ENCODE assay signal across 8 cellular contexts in the genomic region with DNA sequence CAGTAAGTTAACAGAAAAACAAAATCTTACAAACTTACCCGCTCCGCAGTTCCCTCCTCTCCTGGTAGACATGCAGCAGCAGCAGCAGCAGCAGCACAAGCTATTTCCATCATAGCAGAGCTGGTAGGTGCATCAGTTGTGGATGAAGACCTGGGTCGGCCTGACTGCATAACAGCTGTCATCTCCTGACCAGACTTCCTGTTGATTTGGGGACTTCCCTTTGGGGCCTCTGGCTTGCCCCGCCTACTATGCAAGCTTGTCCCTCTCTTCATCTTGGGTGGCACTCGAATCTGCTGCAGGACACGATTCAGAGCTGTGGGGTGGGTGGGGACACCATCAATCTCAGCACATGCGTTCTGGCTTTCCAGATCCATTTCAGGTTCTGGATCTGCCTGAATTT.
A peak's percentile ranks its signal among the peaks of the same experiment; 100 is the strongest.
DNase-seq lines count a peak whose midpoint lies in the region; ATAC-seq and TF ChIP-seq lines count a peak whose summit lies in the region.

No MANE protein-coding gene starts in this region.

- no peaks in the 10 kb centered on the region for H3K27me3 Mint-ChIP-seq in activated CD8-positive, alpha-beta memory T cell treated with anti-CD3 and anti-CD28 coated beads, Interleukin-2, amount 10 ng/mL, durations not matched to agents 7 days and 5 days
- H3K27me3 Mint-ChIP-seq in WTC11 (ENCODE audit: low read depth), result no peaks in the 10 kb centered on the region

- peak overlapping the region; percentile 47 for H3K27ac Mint-ChIP-seq in activated CD8-positive, alpha-beta memory T cell treated with anti-CD3 and anti-CD28 coated beads, Interleukin-2, amount 10 ng/mL, durations not matched to agents 7 days and 5 days
- H3K27ac Mint-ChIP-seq in WTC11, result peak overlapping the region; percentile 78; the same call in 1 of the 2 replicates

- no peaks in the 10 kb centered on the region for H3K36me3 Mint-ChIP-seq in activated CD8-positive, alpha-beta memory T cell treated with anti-CD3 and anti-CD28 coated beads, Interleukin-2, amount 10 ng/mL, durations not matched to agents 7 days and 5 days
- no peaks in the 10 kb centered on the region for H3K36me3 Mint-ChIP-seq in WTC11

- POLR2A ChIA-PET in WTC11 (lab: Charles Lee), result no interaction called here

- CTCF ChIA-PET in activated CD8-positive, alpha-beta memory T cell treated with anti-CD3 and anti-CD28 coated beads, Interleukin-2, amount 10 ng/mL, durations not matched to agents 7 days and 5 days (lab: Charles Lee), result interaction anchor here (0.8 to 1.4 kb wide), 4 partner anchors 196 to 857 kb away, joined by 3 to 7 read pairs (median 3); no protein-coding TSS in a partner anchor
- CTCF ChIA-PET in WTC11 (lab: Charles Lee), result interaction anchor here (0.9 to 1.5 kb wide), 3 partner anchors 200 to 444 kb away, joined by 3 to 8 read pairs (median 8); no protein-coding TSS in a partner anchor

- peak; percentile 89 for ATAC-seq in activated CD8-positive, alpha-beta memory T cell treated with anti-CD3 and anti-CD28 coated beads, Interleukin-2, amount 10 ng/mL, durations not matched to agents 7 days and 5 days
- ATAC-seq in HG03095 (IDR thresholded peaks at IDR 0.05; ENCODE audit: unreplicated experiment), result peak; percentile 79
- no peak; the same call in 1 of the 2 replicates for ATAC-seq in WTC11

- H3K4me1 Mint-ChIP-seq in activated CD8-positive, alpha-beta memory T cell treated with anti-CD3 and anti-CD28 coated beads, Interleukin-2, amount 10 ng/mL, durations not matched to agents 7 days and 5 days, result peaks cover 18% of the 10 kb centered on the region
- peaks cover 11% of the 10 kb centered on the region for H3K4me1 Mint-ChIP-seq in WTC11

- no peaks in the 10 kb centered on the region for H3K9me3 Mint-ChIP-seq in activated CD8-positive, alpha-beta memory T cell treated with anti-CD3 and anti-CD28 coated beads, Interleukin-2, amount 10 ng/mL, durations not matched to agents 7 days and 5 days (ENCODE audit: low read depth)
- H3K9me3 Mint-ChIP-seq in WTC11, result no peaks in the 10 kb centered on the region

- TF ChIP-seq CTCF in WTC11 (IDR thresholded peaks at IDR 0.05), result no peak

- no peak overlapping the region for H3K4me3 Mint-ChIP-seq in activated CD8-positive, alpha-beta memory T cell treated with anti-CD3 and anti-CD28 coated beads, Interleukin-2, amount 10 ng/mL, durations not matched to agents 7 days and 5 days
- no peak overlapping the region for H3K4me3 Mint-ChIP-seq in WTC11

- peak; percentile 75 for DNase-seq in activated CD8-positive, alpha-beta memory T cell treated with anti-CD3 and anti-CD28 coated beads, Interleukin-2, amount 10 ng/mL, durations not matched to agents 7 days and 5 days
- no peak for DNase-seq in activated CD8-positive, alpha-beta memory T cell treated with anti-CD3 and anti-CD28 coated beads, Interleukin-2, amount 50 U/mL, for 48 hours
- DNase-seq in WTC11 (ENCODE audit: low spot score) (no peak), NK-92 (lab: John Stamatoyannopoulos, UW; ENCODE audit: unreplicated experiment) (no peak), NCI-H1048 (lab: John Stamatoyannopoulos, UW) (no peak), GF-D8 (lab: John Stamatoyannopoulos, UW) (no peak)
- peak; percentile 4 to 21 for DNase-seq in stimulated activated CD8-positive, alpha-beta memory T cell treated with anti-CD3 and anti-CD28 coated beads, Interleukin-2, amount 100 ng/mL, for 48 hours (ENCODE audit: low read depth in 2 of 2)

TF ChIP-seq in WTC11, 78 proteins besides CTCF, POLR2A, EP300 and RAD21 (continues in another document):
- TF ChIP-seq ATF2 (CRISPR knock-in tag; IDR thresholded peaks at IDR 0.05; ENCODE audit: borderline replicate concordance, low read depth), result no peak
- no peak for TF ChIP-seq ERG (CRISPR knock-in tag; IDR thresholded peaks at IDR 0.05)
- TF ChIP-seq, protein P1, sequence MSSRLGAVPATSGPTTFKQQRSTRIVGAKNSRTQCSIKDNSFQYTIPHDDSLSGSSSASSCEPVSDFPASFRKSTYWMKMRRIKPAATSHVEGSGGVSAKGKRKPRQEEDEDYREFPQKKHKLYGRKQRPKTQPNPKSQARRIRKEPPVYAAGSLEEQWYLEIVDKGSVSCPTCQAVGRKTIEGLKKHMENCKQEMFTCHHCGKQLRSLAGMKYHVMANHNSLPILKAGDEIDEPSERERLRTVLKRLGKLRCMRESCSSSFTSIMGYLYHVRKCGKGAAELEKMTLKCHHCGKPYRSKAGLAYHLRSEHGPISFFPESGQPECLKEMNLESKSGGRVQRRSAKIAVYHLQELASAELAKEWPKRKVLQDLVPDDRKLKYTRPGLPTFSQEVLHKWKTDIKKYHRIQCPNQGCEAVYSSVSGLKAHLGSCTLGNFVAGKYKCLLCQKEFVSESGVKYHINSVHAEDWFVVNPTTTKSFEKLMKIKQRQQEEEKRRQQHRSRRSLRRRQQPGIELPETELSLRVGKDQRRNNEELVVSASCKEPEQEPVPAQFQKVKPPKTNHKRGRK (CRISPR knock-in tag; IDR thresholded peaks at IDR 0.05; ENCODE audit: borderline replicate concordance), result no peak
- TF ChIP-seq, protein P2, sequence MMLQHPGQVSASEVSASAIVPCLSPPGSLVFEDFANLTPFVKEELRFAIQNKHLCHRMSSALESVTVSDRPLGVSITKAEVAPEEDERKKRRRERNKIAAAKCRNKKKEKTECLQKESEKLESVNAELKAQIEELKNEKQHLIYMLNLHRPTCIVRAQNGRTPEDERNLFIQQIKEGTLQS (CRISPR knock-in tag; conservative IDR thresholded peaks at IDR 0.05), result no peak
- no peak for TF ChIP-seq NR2C2 (CRISPR knock-in tag; IDR thresholded peaks at IDR 0.05)
- TF ChIP-seq KAT7 (CRISPR knock-in tag; IDR thresholded peaks at IDR 0.05; ENCODE audit: borderline replicate concordance), result no peak
- TF ChIP-seq, protein P3, sequence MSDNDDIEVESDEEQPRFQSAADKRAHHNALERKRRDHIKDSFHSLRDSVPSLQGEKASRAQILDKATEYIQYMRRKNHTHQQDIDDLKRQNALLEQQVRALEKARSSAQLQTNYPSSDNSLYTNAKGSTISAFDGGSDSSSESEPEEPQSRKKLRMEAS (CRISPR knock-in tag; IDR thresholded peaks at IDR 0.05), result no peak
- TF ChIP-seq ZNF219 (CRISPR knock-in tag; IDR thresholded peaks at IDR 0.05; ENCODE audit: borderline replicate concordance), result no peak
- TF ChIP-seq ATF1 (CRISPR knock-in tag; IDR thresholded peaks at IDR 0.05), result no peak
- TF ChIP-seq PRDM15 (CRISPR knock-in tag; IDR thresholded peaks at IDR 0.05), result no peak
- no peak for TF ChIP-seq NR1H2 (CRISPR knock-in tag; IDR thresholded peaks at IDR 0.05)
- no peak for TF ChIP-seq SMAD3 (CRISPR knock-in tag; IDR thresholded peaks at IDR 0.05; ENCODE audit: borderline replicate concordance)
- no peak for TF ChIP-seq CBFB (CRISPR knock-in tag; IDR thresholded peaks at IDR 0.05; ENCODE audit: low read depth)
- TF ChIP-seq PRRX2 (CRISPR knock-in tag; IDR thresholded peaks at IDR 0.05), result no peak
- no peak for TF ChIP-seq CREM (CRISPR knock-in tag; IDR thresholded peaks at IDR 0.05)

Comparison
In these comparisons a context has a peak if more than half of its experiments do, and no peak if none do; other contexts are left out.
1. DNase-seq: peak in activated CD8-positive, alpha-beta memory T cell treated with anti-CD3 and anti-CD28 coated beads, Interleukin-2, amount 10 ng/mL, durations not matched to agents 7 days and 5 days (single experiment) and stimulated activated CD8-positive, alpha-beta memory T cell treated with anti-CD3 and anti-CD28 coated beads, Interleukin-2, amount 100 ng/mL, for 48 hours (2 of 2); none in activated CD8-positive, alpha-beta memory T cell treated with anti-CD3 and anti-CD28 coated beads, Interleukin-2, amount 50 U/mL, for 48 hours (single experiment), WTC11 (single experiment), NK-92 (single experiment), NCI-H1048 (single experiment) and GF-D8 (single experiment).